8 cellular contexts compared by ENCODE assay signal in genomic region chr16:84138824-84139627, GRCh38. TPM values are rescaled to one million over a fixed set of nuclear protein-coding genes. Genes with fewer than 3 reads are reported as not detected.
DNase-seq lines count a peak whose midpoint lies in the region; ATAC-seq and TF ChIP-seq lines count a peak whose summit lies in the region.

No MANE protein-coding gene starts in this region.

- ATAC-seq in GM19372 (IDR thresholded peaks at IDR 0.05; ENCODE audit: low read depth, unreplicated experiment) (peak; percentile 96), GM18502 (IDR thresholded peaks at IDR 0.05; ENCODE audit: poor library complexity, unreplicated experiment) (no peak), GM21737 (IDR thresholded peaks at IDR 0.05; ENCODE audit: unreplicated experiment) (no peak)

- TF ChIP-seq CTCF in AG10803 (conservative IDR thresholded peaks at IDR 0.05; ENCODE audit: low read length), result no peak
- no peak for TF ChIP-seq CTCF in astrocyte of the cerebellum (IDR thresholded peaks at IDR 0.05; ENCODE audit: low read depth, low read length, missing control alignments)

- no peak overlapping the region for H3K4me3 ChIP-seq in AG10803 (ENCODE audit: low read length)
- no peak overlapping the region for H3K4me3 ChIP-seq in astrocyte of the cerebellum (ENCODE audit: low read depth, low read length)

- DNase-seq in AG10803 (ENCODE audit: low read depth) (peak; percentile 49), NCI-H146 treated with DMSO at 0.1 percent for 48 hours (lab: John Stamatoyannopoulos, UW; ENCODE audit: unreplicated experiment) (peak; percentile 3), astrocyte of the cerebellum (ENCODE audit: low read depth) (peak; percentile 26), renal cortical epithelial cell (ENCODE audit: low read depth) (peak; percentile 43)
- no peak for DNase-seq in stimulated activated naive CD4-positive, alpha-beta T cell treated with Interleukin-2 at 50 U/mL for 16 hours (lab: John Stamatoyannopoulos, UW)

- in situ Hi-C loops in astrocyte of the cerebellum (cut with HindIII; ENCODE audit: low sequenced_read_pairs), result loop anchor here (5.0 kb wide), 3 partner anchors 52 to 98 kb away; partner anchors contain the start of gene ADAD2

RNA-seq across cellular contexts. Expression of gene HSDL1, which starts 6.0 kb away (rescaled TPM):
- 32.0 and 34.6 TPM in 2 replicates for total RNA-seq in renal cortical epithelial cell

RNA-seq across cellular contexts. Expression of gene DNAAF1, which starts 6.1 kb away (rescaled TPM):
- total RNA-seq in renal cortical epithelial cell, result 0.45 TPM in 1 of 2 replicates, not detected in the other

RNA-seq across cellular contexts. Expression of gene MBTPS1, which starts 22.3 kb away (rescaled TPM):
- total RNA-seq in renal cortical epithelial cell, result 71.0 and 115 TPM in 2 replicates

RNA-seq across cellular contexts. Expression of gene TAF1C, which starts 47.8 kb away (rescaled TPM):
- total RNA-seq in renal cortical epithelial cell, result 11.1 and 24.5 TPM in 2 replicates

RNA-seq across cellular contexts. Expression of gene ADAD2, which starts 51.9 kb away (rescaled TPM):
- 0.35 TPM in 1 of 2 replicates, not detected in the other for total RNA-seq in renal cortical epithelial cell
